Comparison of ENCODE assay signal across 19 cellular contexts in genomic region chr20:64119301-64119680, GRCh38. TPM values are rescaled to one million over a fixed set of nuclear protein-coding genes. Genes with fewer than 3 reads are reported as not detected.
DNase-seq lines count a peak whose midpoint lies in the region; ATAC-seq, FAIRE-seq and TF ChIP-seq lines count a peak whose summit lies in the region.
"Had no signal": no experiment of that assay in that cellular context is flagged by ENCODE, and none has a peak within 500 bp of the region (broad histone marks: within the 10 kb centered on the region; RNA-seq: fewer than 3 reads in every experiment).

No MANE protein-coding gene starts in this region.

- TF ChIP-seq CTCF in natural killer cell (IDR thresholded peaks at IDR 0.05) = no peak
- TF ChIP-seq CTCF in H1 (IDR thresholded peaks at IDR 0.05; ENCODE audit: control extremely low read depth in 1 of 3, insufficient read depth in 1 of 3, low read depth in 1 of 3, low read length in 3 of 3) = no peak
- no peak for TF ChIP-seq CTCF in upper lobe of right lung (IDR thresholded peaks at IDR 0.05)

- H3K79me2 ChIP-seq in H1 (ENCODE audit: control insufficient read depth in 1 of 2, insufficient read depth in 2 of 2, low read length in 2 of 2) = no peaks in the 10 kb centered on the region

- H3K27ac Mint-ChIP-seq in natural killer cell treated with Interleukin-12 subunit alpha and Interleukin-12 subunit beta and Interleukin-15 and Interleukin-18, amount 100 ng/mL, for 72 hours = no peak overlapping the region
- H3K27ac Mint-ChIP-seq in natural killer cell = peak overlapping the region in 1 of 2 donors; percentile 91
- H3K27ac Mint-ChIP-seq: H9 had no signal

- intact Hi-C loops in natural killer cell (cut with micrococcal nuclease) = no loop called here
- intact Hi-C loops in upper lobe of right lung (cut with DNase I) = no loop called here

- H3K27ac ChIP-seq in H1 (ENCODE audit: low read depth, low read length) (no peak overlapping the region), upper lobe of right lung (no peak overlapping the region)
- H3K27ac ChIP-seq: PC-9, testis had no signal

- H3K27me3 ChIP-seq in H1 (replicated peaks in 1 of 4; ENCODE audit: control insufficient read depth in 3 of 4, extremely low read depth in 1 of 4, insufficient read depth in 3 of 4, low read length in 3 of 4) (no peaks in the 10 kb centered on the region; a peak in 2 of 7 replicates), upper lobe of right lung (peaks cover 9% of the 10 kb centered on the region)
- H3K27me3 ChIP-seq: testis had no signal

- no peak overlapping the region for H2AFZ ChIP-seq in H1 (ENCODE audit: low read length)
- H2AFZ ChIP-seq: PC-9 had no signal

- WGBS in H1 (ENCODE audit: extremely low coverage in 1 of 2, insufficient coverage in 1 of 2, insufficient read length in 1 of 2, insufficient replicate concordance in 2 of 2, low coverage in 1 of 2, low lambda C conversion rate in 2 of 2, missing lambda C conversion rate in 1 of 2), 2 experiments = 84% methylated on average over 8 of the region's 8 CpGs; no CpG with 5 or more reads in 1 of the 2 experiments

- no peak overlapping the region for H3K23ac ChIP-seq in H1 (ENCODE audit: insufficient read length)

- H2BK12ac ChIP-seq in H1 (ENCODE audit: low read depth, low read length) = 0 out of 2 replicates have a peak overlapping the region, but pooled peaks have one; percentile 62

- H3K27me3 Mint-ChIP-seq in natural killer cell treated with Interleukin-12 subunit alpha and Interleukin-12 subunit beta and Interleukin-15 and Interleukin-18, amount 100 ng/mL, for 72 hours = peaks cover 0 to 7% of the 10 kb centered on the region in 2 donors
- peaks cover 6 to 14% of the 10 kb centered on the region in 2 donors for H3K27me3 Mint-ChIP-seq in natural killer cell (ENCODE audit: low read depth in 2 of 2)

- H2AK5ac ChIP-seq in H1 (ENCODE audit: low read depth, low read length) = no peak overlapping the region

- H2BK120ac ChIP-seq in H1 (replicated peaks; ENCODE audit: low read depth, low read length) = no peak overlapping the region

- H2BK20ac ChIP-seq in H1 (ENCODE audit: low read length) = no peak overlapping the region

- H2BK5ac ChIP-seq in H1 (ENCODE audit: low read depth, low read length) = no peak overlapping the region

- H3K4me1 ChIP-seq in H1 (replicated peaks in 1 of 4; ENCODE audit: control insufficient read depth in 3 of 4, insufficient read depth in 4 of 4, low read length in 3 of 4) (no peaks in the 10 kb centered on the region; a peak in 2 of 7 replicates), upper lobe of right lung (no peaks in the 10 kb centered on the region)
- H3K4me1 ChIP-seq: testis had no signal

- H3K23me2 ChIP-seq in H1 (ENCODE audit: low read depth, low read length) = no peaks in the 10 kb centered on the region

- peak; percentile 25 for DNase-seq in natural killer cell treated with Interleukin-12 subunit alpha and Interleukin-12 subunit beta and Interleukin-15 and Interleukin-18, amount 100 ng/mL, for 72 hours (ENCODE audit: low spot score)
- DNase-seq in natural killer cell (no peak), H1 (ENCODE audit: low read depth in 1 of 2, low spot score in 2 of 2) (no peak), upper lobe of right lung (peak; percentile 38), GM19238 (ENCODE audit: insufficient read length, low spot score) (no peak), KG1 (lab: John Stamatoyannopoulos, UW) (no peak)
- DNase-seq: activated CD4-positive, alpha-beta T cell treated with anti-CD3 and anti-CD28 coated beads, Interleukin-2, amount 10 ng/mL, durations not matched to agents 7 days and 5 days; COR-L47; erythroblast; H9; NCI-H1436; NCI-H82; testis had no signal

- H3K56ac ChIP-seq in H1 (replicated peaks; ENCODE audit: insufficient read length, low read depth, low read length) = no peak overlapping the region

- FAIRE-seq in H1 (lab: Jason Lieb, UNC) = no peak
- FAIRE-seq: frontal cortex had no signal

- H3K9me3 ChIP-seq in H1 (ENCODE audit: insufficient read depth in 2 of 2, low read depth in 1 of 2, low read length in 1 of 2) = no peaks in the 10 kb centered on the region
- H3K9me3 ChIP-seq in upper lobe of right lung = no peaks in the 10 kb centered on the region
- H3K9me3 ChIP-seq: testis had no signal

- no peak for ATAC-seq in natural killer cell treated with Interleukin-12 subunit alpha and Interleukin-12 subunit beta and Interleukin-15 and Interleukin-18, amount 100 ng/mL, for 72 hours
- no peak for ATAC-seq in natural killer cell
- no peak for ATAC-seq in upper lobe of right lung

- POLR2A ChIA-PET in H1 (lab: Charles Lee; ENCODE audit: partially characterized antibody) = interaction anchor here (0.7 to 1.3 kb wide), 3 partner anchors 35 to 76 kb away, joined by 3 to 4 read pairs (median 3); partner anchors contain the start of gene LKAAEAR1

- H3K9ac ChIP-seq in H1 (replicated peaks in 1 of 4; ENCODE audit: extremely low read depth in 1 of 4, low read depth in 3 of 4, low read length in 3 of 4) = no peak overlapping the region

- no peak overlapping the region for H3K4me3 ChIP-seq in H1 (ENCODE audit: extremely low read depth in 1 of 4, insufficient read depth in 2 of 4, low read depth in 3 of 4, low read length in 4 of 4)
- no peak overlapping the region for H3K4me3 ChIP-seq in upper lobe of right lung
- H3K4me3 ChIP-seq: PC-9, testis had no signal

- H4K5ac ChIP-seq in H1 (ENCODE audit: insufficient read length, low read depth, low read length) = no peak overlapping the region

- peak overlapping the region; percentile 79; the same call in 1 of the 2 replicates for H4K8ac ChIP-seq in H1 (ENCODE audit: extremely low read depth, insufficient read depth, low read length)

- no peak overlapping the region for H4K91ac ChIP-seq in H1 (replicated peaks; ENCODE audit: insufficient read length, low read length)

- no peak for TF ChIP-seq POLR2A in H1 (IDR thresholded peaks at IDR 0.05; ENCODE audit: control extremely low read depth in 1 of 2, low read depth in 2 of 2, low read length in 2 of 2)

- no peaks in the 10 kb centered on the region for H3K9me3 Mint-ChIP-seq in natural killer cell treated with Interleukin-12 subunit alpha and Interleukin-12 subunit beta and Interleukin-15 and Interleukin-18, amount 100 ng/mL, for 72 hours
- H3K9me3 Mint-ChIP-seq in natural killer cell = no peaks in the 10 kb centered on the region
- H3K9me3 Mint-ChIP-seq: activated CD4-positive, alpha-beta T cell treated with anti-CD3 and anti-CD28 coated beads, Interleukin-2, amount 10 ng/mL, durations not matched to agents 7 days and 5 days had no signal

- H3K36me3 ChIP-seq in H1 (ENCODE audit: control insufficient read depth in 2 of 4, insufficient read depth in 4 of 4, low read length in 3 of 4) (no peaks in the 10 kb centered on the region), upper lobe of right lung (no peaks in the 10 kb centered on the region)

- H4K20me1 ChIP-seq in H1 (replicated peaks in 1 of 2; ENCODE audit: control insufficient read depth in 1 of 2, insufficient read depth in 2 of 2, low read length in 2 of 2) = no peaks in the 10 kb centered on the region

- no peak for TF ChIP-seq EP300 in H1 (IDR thresholded peaks at IDR 0.05; ENCODE audit: borderline replicate concordance in 1 of 2, low read depth in 2 of 2, low read length in 2 of 2)

- no peak overlapping the region for H3K4ac ChIP-seq in H1 (replicated peaks; ENCODE audit: insufficient read length, low read depth, low read length)

- H3K18ac ChIP-seq in H1 (ENCODE audit: extremely low read depth, low read length) = no peak overlapping the region

- H3K14ac ChIP-seq in H1 (ENCODE audit: insufficient read length) = no peak overlapping the region

- no peak overlapping the region for H3K4me2 ChIP-seq in H1 (ENCODE audit: insufficient read depth in 1 of 2, low read depth in 2 of 2, low read length in 2 of 2)
- H3K4me2 ChIP-seq: PC-9 had no signal

- peak overlapping the region; percentile 40; the same call in 1 of the 2 replicates for H2BK15ac ChIP-seq in H1 (ENCODE audit: low read length)

- H3K79me1 ChIP-seq in H1 (ENCODE audit: low read depth, low read length) = no peaks in the 10 kb centered on the region

- H3K36me3 Mint-ChIP-seq in natural killer cell treated with Interleukin-12 subunit alpha and Interleukin-12 subunit beta and Interleukin-15 and Interleukin-18, amount 100 ng/mL, for 72 hours = no peaks in the 10 kb centered on the region
- H3K36me3 Mint-ChIP-seq in natural killer cell = no peaks in the 10 kb centered on the region

- H3K4me1 Mint-ChIP-seq in natural killer cell treated with Interleukin-12 subunit alpha and Interleukin-12 subunit beta and Interleukin-15 and Interleukin-18, amount 100 ng/mL, for 72 hours (ENCODE audit: low read depth in 2 of 2) = peaks cover 4 to 7% of the 10 kb centered on the region in 2 donors
- H3K4me1 Mint-ChIP-seq in natural killer cell = peaks cover 8% of the 10 kb centered on the region in 2 donors

- CTCF ChIA-PET in H1 (lab: Charles Lee; ENCODE audit: partially characterized antibody) = interaction anchor here (1.0 to 10.1 kb wide), 18 partner anchors 11 to 134 kb away, joined by 3 to 144 read pairs (median 10); partner anchors contain the start of genes C20orf204, LKAAEAR1, NPBWR2 and OPRL1

- no peak for TF ChIP-seq RAD21 in H1 (IDR thresholded peaks at IDR 0.05 in 1 of 2, conservative IDR thresholded peaks at IDR 0.05 in 1 of 2; ENCODE audit: low read depth in 2 of 2, low read length in 2 of 2)

- H3K4me3 Mint-ChIP-seq in natural killer cell treated with Interleukin-12 subunit alpha and Interleukin-12 subunit beta and Interleukin-15 and Interleukin-18, amount 100 ng/mL, for 72 hours = no peak overlapping the region
- H3K4me3 Mint-ChIP-seq in natural killer cell = no peak overlapping the region
- H3K4me3 Mint-ChIP-seq: activated CD4-positive, alpha-beta T cell treated with anti-CD3 and anti-CD28 coated beads, Interleukin-2, amount 10 ng/mL, durations not matched to agents 7 days and 5 days had no signal

RNA-seq across cellular contexts. Expression of gene NPBWR2, which starts 11.9 kb away (rescaled TPM):
- total RNA-seq in natural killer cell treated with Interleukin-12 subunit alpha and Interleukin-12 subunit beta and Interleukin-15 and Interleukin-18, amount 100 ng/mL, for 72 hours = not detected
- total RNA-seq in natural killer cell (not detected), upper lobe of right lung (not detected)
- total RNA-seq in H1 (2021; fragmentation: NEBNext Ultra II Directional; extraction: Animal tissue kit (Norgen Biotek cat#: 25700)) = not detected in 2 replicates
- polyA plus RNA-seq in H1 (2011; rRNA removed) = not detected in 2 replicates
- not detected for polyA plus RNA-seq in H1 (2011; cell fraction: cytosol; rRNA removed)
- polyA plus RNA-seq in H1 (2011; cell fraction: nucleus; rRNA removed) = not detected
- polyA plus RNA-seq in H1 (2012, experiment 1 of 2) = 0.11 TPM in 1 of 4 replicates, not detected in the others
- not detected for polyA plus RNA-seq in H1 (2012, experiment 2 of 2)
- polyA plus RNA-seq in H1 (2013, experiment 1 of 2) = not detected
- polyA plus RNA-seq in H1 (2013, experiment 2 of 2) = not detected
- polyA minus RNA-seq in H1 (2011; rRNA and poly(A)+ RNA removed) = not detected in 2 replicates
- not detected for polyA minus RNA-seq in H1 (2011; cell fraction: cytosol; rRNA and poly(A)+ RNA removed)
- polyA minus RNA-seq in H1 (2011; cell fraction: nucleus; rRNA and poly(A)+ RNA removed) = not detected
- total RNA-seq: activated CD4-positive, alpha-beta T cell treated with anti-CD3 and anti-CD28 coated beads, Interleukin-2, amount 10 ng/mL, durations not matched to agents 7 days and 5 days; H9; left cardiac atrium; mononuclear cell; PC-9; renal cortical epithelial cell had no signal
- polyA plus RNA-seq: adipose tissue had no signal

RNA-seq across cellular contexts. Expression of gene LKAAEAR1, which starts 35.1 kb away (rescaled TPM):
- not detected for total RNA-seq in natural killer cell treated with Interleukin-12 subunit alpha and Interleukin-12 subunit beta and Interleukin-15 and Interleukin-18, amount 100 ng/mL, for 72 hours
- total RNA-seq in natural killer cell (not detected), upper lobe of right lung (not detected)
- 0.41 and 0.52 TPM in 2 replicates for total RNA-seq in H1 (2021; fragmentation: NEBNext Ultra II Directional; extraction: Animal tissue kit (Norgen Biotek cat#: 25700))
- 0.53 and 0.91 TPM in 2 replicates for polyA plus RNA-seq in H1 (2011; rRNA removed)
- polyA plus RNA-seq in H1 (2011; cell fraction: cytosol; rRNA removed) = 0.65 TPM
- polyA plus RNA-seq in H1 (2011; cell fraction: nucleus; rRNA removed) = 0.34 TPM
- polyA plus RNA-seq in H1 (2012, experiment 1 of 2) = 0.24 TPM in 1 of 4 replicates, not detected in the others
- not detected for polyA plus RNA-seq in H1 (2012, experiment 2 of 2)
- 0.20 TPM for polyA plus RNA-seq in H1 (2013, experiment 1 of 2)
- polyA plus RNA-seq in H1 (2013, experiment 2 of 2) = 0.28 TPM
- not detected in 2 replicates for polyA minus RNA-seq in H1 (2011; rRNA and poly(A)+ RNA removed)
- polyA minus RNA-seq in H1 (2011; cell fraction: cytosol; rRNA and poly(A)+ RNA removed) = not detected
- not detected for polyA minus RNA-seq in H1 (2011; cell fraction: nucleus; rRNA and poly(A)+ RNA removed)
- total RNA-seq: PC-9, renal cortical epithelial cell had no signal

RNA-seq across cellular contexts. Expression of gene OPRL1, which starts 39.4 kb away (rescaled TPM):
- total RNA-seq in natural killer cell treated with Interleukin-12 subunit alpha and Interleukin-12 subunit beta and Interleukin-15 and Interleukin-18, amount 100 ng/mL, for 72 hours = under 1 TPM; 0.12 to 0.20 TPM
- 1 to 10 TPM; 1.2 to 2.2 (median 1.4) TPM for total RNA-seq in natural killer cell
- 0.52 and 0.63 TPM in 2 replicates for total RNA-seq in H1 (2021; fragmentation: NEBNext Ultra II Directional; extraction: Animal tissue kit (Norgen Biotek cat#: 25700))
- polyA plus RNA-seq in H1 (2011; rRNA removed) = 0.98 and 2.0 TPM in 2 replicates
- 1.3 TPM for polyA plus RNA-seq in H1 (2011; cell fraction: cytosol; rRNA removed)
- polyA plus RNA-seq in H1 (2011; cell fraction: nucleus; rRNA removed) = 2.1 TPM
- 0.52 to 1.4 TPM (median 1.1 TPM) in 4 replicates for polyA plus RNA-seq in H1 (2012, experiment 1 of 2)
- 0.81 TPM for polyA plus RNA-seq in H1 (2012, experiment 2 of 2)
- 0.39 TPM for polyA plus RNA-seq in H1 (2013, experiment 1 of 2)
- 0.46 TPM for polyA plus RNA-seq in H1 (2013, experiment 2 of 2)
- 1.2 and 1.4 TPM in 2 replicates for polyA minus RNA-seq in H1 (2011; rRNA and poly(A)+ RNA removed)
- 1.4 TPM for polyA minus RNA-seq in H1 (2011; cell fraction: cytosol; rRNA and poly(A)+ RNA removed)
- 0.50 TPM for polyA minus RNA-seq in H1 (2011; cell fraction: nucleus; rRNA and poly(A)+ RNA removed)
- total RNA-seq in upper lobe of right lung = 1.9 TPM

RNA-seq across cellular contexts. Expression of gene RGS19, which starts 40.0 kb away (rescaled TPM):
- total RNA-seq in natural killer cell treated with Interleukin-12 subunit alpha and Interleukin-12 subunit beta and Interleukin-15 and Interleukin-18, amount 100 ng/mL, for 72 hours = 10 to 100 TPM; 27.1 to 33.4 TPM
- 10 to 100 TPM; 61.9 to 76.4 (median 68.2) TPM for total RNA-seq in natural killer cell
- total RNA-seq in H1 (2021; fragmentation: NEBNext Ultra II Directional; extraction: Animal tissue kit (Norgen Biotek cat#: 25700)) = 12.7 and 13.1 TPM in 2 replicates
- polyA plus RNA-seq in H1 (2011; rRNA removed) = 16.8 and 21.9 TPM in 2 replicates
- 14.6 TPM for polyA plus RNA-seq in H1 (2011; cell fraction: cytosol; rRNA removed)
- polyA plus RNA-seq in H1 (2011; cell fraction: nucleus; rRNA removed) = 18.9 TPM
- 9.5 to 12.1 TPM (median 10.6 TPM) in 4 replicates for polyA plus RNA-seq in H1 (2012, experiment 1 of 2)
- 8.8 TPM for polyA plus RNA-seq in H1 (2012, experiment 2 of 2)
- 9.0 TPM for polyA plus RNA-seq in H1 (2013, experiment 1 of 2)
- 8.9 TPM for polyA plus RNA-seq in H1 (2013, experiment 2 of 2)
- polyA minus RNA-seq in H1 (2011; rRNA and poly(A)+ RNA removed) = 4.3 and 4.8 TPM in 2 replicates
- polyA minus RNA-seq in H1 (2011; cell fraction: cytosol; rRNA and poly(A)+ RNA removed) = 8.7 TPM
- polyA minus RNA-seq in H1 (2011; cell fraction: nucleus; rRNA and poly(A)+ RNA removed) = 6.3 TPM
- 40.8 TPM for total RNA-seq in upper lobe of right lung

RNA-seq across cellular contexts. Expression of gene MYT1, which starts 45.0 kb away (rescaled TPM):
- not detected for total RNA-seq in natural killer cell treated with Interleukin-12 subunit alpha and Interleukin-12 subunit beta and Interleukin-15 and Interleukin-18, amount 100 ng/mL, for 72 hours
- total RNA-seq in natural killer cell (not detected), upper lobe of right lung (0.12 TPM)
- total RNA-seq in H1 (2021; fragmentation: NEBNext Ultra II Directional; extraction: Animal tissue kit (Norgen Biotek cat#: 25700)) = 1.1 and 2.0 TPM in 2 replicates
- polyA plus RNA-seq in H1 (2011; rRNA removed) = 0.63 and 1.0 TPM in 2 replicates
- 0.96 TPM for polyA plus RNA-seq in H1 (2011; cell fraction: cytosol; rRNA removed)
- 2.8 TPM for polyA plus RNA-seq in H1 (2011; cell fraction: nucleus; rRNA removed)
- 0.51 to 1.5 TPM (median 1.1 TPM) in 4 replicates for polyA plus RNA-seq in H1 (2012, experiment 1 of 2)
- polyA plus RNA-seq in H1 (2012, experiment 2 of 2) = 0.24 TPM
- polyA plus RNA-seq in H1 (2013, experiment 1 of 2) = 1.2 TPM
- polyA plus RNA-seq in H1 (2013, experiment 2 of 2) = 0.90 TPM
- polyA minus RNA-seq in H1 (2011; rRNA and poly(A)+ RNA removed) = 0.88 and 0.95 TPM in 2 replicates
- polyA minus RNA-seq in H1 (2011; cell fraction: cytosol; rRNA and poly(A)+ RNA removed) = 1.3 TPM
- polyA minus RNA-seq in H1 (2011; cell fraction: nucleus; rRNA and poly(A)+ RNA removed) = 1.00 TPM
- total RNA-seq: activated CD4-positive, alpha-beta T cell treated with anti-CD3 and anti-CD28 coated beads, Interleukin-2, amount 10 ng/mL, durations not matched to agents 7 days and 5 days; mononuclear cell; PC-9 had no signal

Comparison
In these comparisons a context has a peak if more than half of its experiments do, and no peak if none do; other contexts are left out.
1. DNase-seq: peak in natural killer cell treated with Interleukin-12 subunit alpha and Interleukin-12 subunit beta and Interleukin-15 and Interleukin-18, amount 100 ng/mL, for 72 hours (single experiment) and upper lobe of right lung (single experiment); none in natural killer cell (single experiment), H1 (0 of 2), GM19238 (single experiment) and KG1 (single experiment).